Comparison of ENCODE assay signal across 30 cellular contexts in genomic region chr5:142171270-142171669, GRCh38.
A peak's percentile ranks its signal among the peaks of the same experiment; 100 is the strongest.
DNase-seq lines count a peak whose midpoint lies in the region; ATAC-seq and TF ChIP-seq lines count a peak whose summit lies in the region.
"Had no signal": no experiment of that assay in that cellular context is flagged by ENCODE, and none has a peak within 500 bp of the region (broad histone marks: within the 10 kb centered on the region; RNA-seq: fewer than 3 reads in every experiment).

No MANE protein-coding gene starts in this region.

- no peak overlapping the region for H3K9ac ChIP-seq in smooth muscle cell (ENCODE audit: low read depth)

- H3K27ac Mint-ChIP-seq in stimulated activated naive CD8-positive, alpha-beta T cell treated with anti-CD3 and anti-CD28 coated beads, Interleukin-15, amount 100 ng/mL, for 72 hours: peak overlapping the region in 1 of 2 donors; percentile 92
- H3K27ac Mint-ChIP-seq: activated naive CD8-positive, alpha-beta T cell treated with anti-CD3 and anti-CD28 coated beads for 36 hours; mesothelial cell of epicardium; progenitor cell of endocrine pancreas; stimulated activated memory B cell treated with anti-CD40 and anti-IgM and Interleukin-4, amounts not matched to agents 10 μg/mL and 1 μg/mL and 100 μg/mL, for 72 hours had no signal

- H3K79me2 ChIP-seq in smooth muscle cell (ENCODE audit: low read depth): no peaks in the 10 kb centered on the region

- in situ Hi-C loops in astrocyte of the cerebellum (cut with HindIII; ENCODE audit: low sequenced_read_pairs): loop anchor here (25.0 kb wide), 1 partner anchor 516 kb away; the partner anchor contains the start of gene FGF1

- no peaks in the 10 kb centered on the region for H3K36me3 ChIP-seq in smooth muscle cell (ENCODE audit: low read depth)
- H3K36me3 ChIP-seq: cardiac muscle cell, colonic mucosa, neutrophil, upper lobe of right lung, WERI-Rb-1 had no signal

- H3K4me3 ChIP-seq in HFF-Myc (replicated peaks; ENCODE audit: low read depth, low read length) (no peak overlapping the region), astrocyte of the cerebellum (ENCODE audit: low read depth, low read length) (no peak overlapping the region), epithelial cell of proximal tubule (ENCODE audit: low read depth, low read length) (no peak overlapping the region), smooth muscle cell (no peak overlapping the region)
- H3K4me3 ChIP-seq: cardiac muscle cell, colonic mucosa, upper lobe of right lung had no signal

- H2AFZ ChIP-seq in smooth muscle cell (ENCODE audit: low read depth): no peak overlapping the region

- no peak overlapping the region for H3K4me3 Mint-ChIP-seq in stimulated activated naive CD8-positive, alpha-beta T cell treated with anti-CD3 and anti-CD28 coated beads, Interleukin-15, amount 100 ng/mL, for 72 hours
- H3K4me3 Mint-ChIP-seq: activated naive CD8-positive, alpha-beta T cell treated with anti-CD3 and anti-CD28 coated beads for 36 hours; HFFc6; mesothelial cell of epicardium; stimulated activated memory B cell treated with anti-CD40 and anti-IgM and Interleukin-4, amounts not matched to agents 10 μg/mL and 1 μg/mL and 100 μg/mL, for 72 hours had no signal

- no peaks in the 10 kb centered on the region for H3K4me1 Mint-ChIP-seq in stimulated activated naive CD8-positive, alpha-beta T cell treated with anti-CD3 and anti-CD28 coated beads, Interleukin-15, amount 100 ng/mL, for 72 hours
- H3K4me1 Mint-ChIP-seq: activated naive CD8-positive, alpha-beta T cell treated with anti-CD3 and anti-CD28 coated beads for 36 hours; stimulated activated memory B cell treated with anti-CD40 and anti-IgM and Interleukin-4, amounts not matched to agents 10 μg/mL and 1 μg/mL and 100 μg/mL, for 72 hours had no signal

- H3K27me3 Mint-ChIP-seq in stimulated activated naive CD8-positive, alpha-beta T cell treated with anti-CD3 and anti-CD28 coated beads, Interleukin-15, amount 100 ng/mL, for 72 hours: peaks cover 8% of the 10 kb centered on the region

- no peak for ATAC-seq in stimulated activated naive CD8-positive, alpha-beta T cell treated with anti-CD3 and anti-CD28 coated beads, Interleukin-15, amount 100 ng/mL, for 72 hours
- ATAC-seq: left ventricle myocardium superior; Panc1; stimulated activated memory B cell treated with anti-CD40 and anti-IgM and Interleukin-4, amounts not matched to agents 10 μg/mL and 1 μg/mL and 100 μg/mL, for 72 hours; upper lobe of right lung had no signal

- H3K27me3 ChIP-seq in smooth muscle cell (ENCODE audit: low read depth): no peaks in the 10 kb centered on the region
- H3K27me3 ChIP-seq: cardiac muscle cell, colonic mucosa, upper lobe of right lung had no signal

- no peaks in the 10 kb centered on the region for H3K9me3 Mint-ChIP-seq in stimulated activated naive CD8-positive, alpha-beta T cell treated with anti-CD3 and anti-CD28 coated beads, Interleukin-15, amount 100 ng/mL, for 72 hours
- H3K9me3 Mint-ChIP-seq: activated naive CD8-positive, alpha-beta T cell treated with anti-CD3 and anti-CD28 coated beads for 36 hours; HFFc6; mesothelial cell of epicardium; stimulated activated memory B cell treated with anti-CD40 and anti-IgM and Interleukin-4, amounts not matched to agents 10 μg/mL and 1 μg/mL and 100 μg/mL, for 72 hours had no signal

- H4K20me1 ChIP-seq in smooth muscle cell (ENCODE audit: low read depth): no peaks in the 10 kb centered on the region

- no peak overlapping the region for H3K4me2 ChIP-seq in smooth muscle cell

- no peak overlapping the region for H3K27ac ChIP-seq in smooth muscle cell (ENCODE audit: low read depth)
- H3K27ac ChIP-seq: cardiac muscle cell, colonic mucosa, neutrophil, upper lobe of right lung, WERI-Rb-1 had no signal

- DNase-seq in HFF-Myc (ENCODE audit: extremely low read depth, low read depth) (no peak), astrocyte of the cerebellum (ENCODE audit: low read depth) (no peak), epithelial cell of proximal tubule (ENCODE audit: low read depth) (no peak), smooth muscle cell (lab: John Stamatoyannopoulos, UW; ENCODE audit: unreplicated experiment) (no peak), NAMALWA (ENCODE audit: low spot score) (no peak), NCI-H1092 (lab: John Stamatoyannopoulos, UW) (no peak)
- no peak for DNase-seq in stimulated activated naive CD8-positive, alpha-beta T cell treated with anti-CD3 and anti-CD28 coated beads, Interleukin-15, amount 100 ng/mL, for 72 hours
- DNase-seq: activated CD4-positive, alpha-beta T cell treated with anti-CD3 and anti-CD28 coated beads for 4 hours; activated gamma-delta T cell; activated naive CD8-positive, alpha-beta T cell treated with anti-CD3 and anti-CD28 coated beads for 36 hours; anterior cingulate cortex; colonic mucosa; DMS79; effector CD4-positive, alpha-beta T cell; erythroblast; GDM1; HFFc6; kidney; left ventricle myocardium superior; NCI-H2029; NCI-H2227 treated with DMSO at 0.1 percent for 48 hours; T1000; upper lobe of right lung; WERI-Rb-1 had no signal

- peak; percentile 23 for TF ChIP-seq CTCF in HFF-Myc (IDR thresholded peaks at IDR 0.05; ENCODE audit: low read depth, low read length, missing control alignments)
- TF ChIP-seq CTCF in astrocyte of the cerebellum (IDR thresholded peaks at IDR 0.05; ENCODE audit: low read depth, low read length, missing control alignments): peak; percentile 5
- peak; percentile 16 for TF ChIP-seq CTCF in epithelial cell of proximal tubule (conservative IDR thresholded peaks at IDR 0.05; ENCODE audit: low read depth, low read length)
- TF ChIP-seq CTCF in smooth muscle cell (IDR thresholded peaks at IDR 0.05; ENCODE audit: borderline replicate concordance, insufficient read depth, poor library complexity, severe bottlenecking): peak; percentile 5

- peaks cover 6% of the 10 kb centered on the region for H3K4me1 ChIP-seq in smooth muscle cell (ENCODE audit: low read depth)
- H3K4me1 ChIP-seq: colonic mucosa had no signal

- no peaks in the 10 kb centered on the region for H3K9me3 ChIP-seq in smooth muscle cell (replicated peaks; ENCODE audit: low read depth)
- H3K9me3 ChIP-seq: colonic mucosa, neutrophil, upper lobe of right lung had no signal

- no peaks in the 10 kb centered on the region for H3F3A ChIP-seq in smooth muscle cell (ENCODE audit: low read depth)

- 85% methylated on average over 4 of the region's 4 CpGs for WGBS in smooth muscle cell (ENCODE audit: low lambda C conversion rate)
